20 cellular contexts compared by ENCODE assay signal in the genomic region with DNA sequence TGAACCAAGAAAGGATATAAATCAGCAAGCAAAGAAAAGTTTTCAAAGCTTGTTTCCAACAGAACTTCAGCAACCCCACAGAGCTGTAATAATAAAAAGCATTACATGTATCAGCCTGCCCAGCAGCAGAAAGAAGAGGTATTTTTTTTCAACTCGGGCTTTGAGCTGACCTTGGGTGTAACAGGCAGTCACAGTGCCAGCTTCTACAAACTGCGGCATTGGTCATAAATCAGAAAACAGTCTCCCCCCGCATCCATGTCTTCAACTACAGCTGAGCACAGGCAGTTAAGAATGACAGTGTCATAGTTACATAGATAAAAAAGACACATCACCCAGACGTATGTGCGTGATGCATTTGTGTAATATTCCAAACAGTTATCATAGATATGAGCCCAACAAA.
"Had no signal": no experiment of that assay in that cellular context is flagged by ENCODE, and none has a peak within 500 bp of the region (broad histone marks: within the 10 kb centered on the region; RNA-seq: fewer than 3 reads in every experiment).

No MANE protein-coding gene starts in this region.

- H3K4me1 ChIP-seq: psoas muscle, spleen had no signal

- H3K36me3 Mint-ChIP-seq: natural killer cell; stimulated activated memory B cell treated with anti-CD40 and anti-IgM and Interleukin-4, amounts not matched to agents 10 μg/mL and 1 μg/mL and 100 μg/mL, for 72 hours had no signal

- H3K36me3 ChIP-seq: spleen had no signal

- H3K27ac Mint-ChIP-seq: activated B cell treated with CpG ODN at 0.5 μM for 24 hours; activated CD4-positive, alpha-beta T cell treated with anti-CD3 and anti-CD28 coated beads, Interleukin-2, amount 10 ng/mL, durations not matched to agents 7 days and 5 days; natural killer cell; stimulated activated memory B cell treated with anti-CD40 and anti-IgM and Interleukin-4, amounts not matched to agents 10 μg/mL and 1 μg/mL and 100 μg/mL, for 72 hours had no signal

- H3K27me3 Mint-ChIP-seq: activated B cell treated with CpG ODN at 0.5 μM for 24 hours; activated CD4-positive, alpha-beta T cell treated with anti-CD3 and anti-CD28 coated beads, Interleukin-2, amount 10 ng/mL, durations not matched to agents 7 days and 5 days; central memory CD8-positive, alpha-beta T cell; stimulated activated memory B cell treated with anti-CD40 and anti-IgM and Interleukin-4, amounts not matched to agents 10 μg/mL and 1 μg/mL and 100 μg/mL, for 72 hours had no signal

- H3K4me3 Mint-ChIP-seq: activated B cell treated with CpG ODN at 0.5 μM for 24 hours; activated CD4-positive, alpha-beta T cell treated with anti-CD3 and anti-CD28 coated beads, Interleukin-2, amount 10 ng/mL, durations not matched to agents 7 days and 5 days; central memory CD8-positive, alpha-beta T cell; natural killer cell; stimulated activated memory B cell treated with anti-CD40 and anti-IgM and Interleukin-4, amounts not matched to agents 10 μg/mL and 1 μg/mL and 100 μg/mL, for 72 hours had no signal

- ATAC-seq: mucosa of descending colon; natural killer cell; psoas muscle; sciatic nerve; stimulated activated memory B cell treated with anti-CD40 and anti-IgM and Interleukin-4, amounts not matched to agents 10 μg/mL and 1 μg/mL and 100 μg/mL, for 72 hours had no signal

- H3K4me1 Mint-ChIP-seq: activated B cell treated with CpG ODN at 0.5 μM for 24 hours; activated CD4-positive, alpha-beta T cell treated with anti-CD3 and anti-CD28 coated beads, Interleukin-2, amount 10 ng/mL, durations not matched to agents 7 days and 5 days; central memory CD8-positive, alpha-beta T cell; natural killer cell; stimulated activated memory B cell treated with anti-CD40 and anti-IgM and Interleukin-4, amounts not matched to agents 10 μg/mL and 1 μg/mL and 100 μg/mL, for 72 hours had no signal

- H3K4me3 ChIP-seq: lung, mucosa of descending colon, psoas muscle, spleen had no signal

- H3K27ac ChIP-seq: epithelial cell of prostate, psoas muscle, spleen had no signal

- H3K27me3 ChIP-seq: spleen had no signal

- H3K9me3 Mint-ChIP-seq: activated CD4-positive, alpha-beta T cell treated with anti-CD3 and anti-CD28 coated beads, Interleukin-2, amount 10 ng/mL, durations not matched to agents 7 days and 5 days had no signal

- H3K9me3 ChIP-seq: psoas muscle, spleen had no signal

- DNase-seq: activated B cell treated with CpG ODN at 0.5 μM for 24 hours; activated CD4-positive, alpha-beta T cell treated with anti-CD3 and anti-CD28 coated beads, Interleukin-2, amount 10 ng/mL, durations not matched to agents 7 days and 5 days; activated naive CD4-positive, alpha-beta T cell treated with anti-CD3 and anti-CD28 coated beads, Interleukin-2, amount 50 U/mL, for 16 hours; activated T-cell treated with anti-CD3 and anti-CD28 coated beads for 4 hours; cortex of kidney; effector CD8-positive, alpha-beta T cell; hypothalamus; mucosa of descending colon; natural killer cell; occipital lobe; psoas muscle; spleen; stimulated activated CD4-positive, alpha-beta T cell treated with anti-CD3 and anti-CD28 coated beads, Interleukin-1b, Interleukin-23, amount 100 ng/mL, for 48 hours; T-helper 1 cell; trophoblast cell had no signal
